Comparison of ENCODE assay signal across 23 cellular contexts in genomic region chr3:194293546-194294198, GRCh38. TPM values are rescaled to one million over a fixed set of nuclear protein-coding genes. Genes with fewer than 3 reads are reported as not detected.
"Had no signal": no experiment of that assay in that cellular context is flagged by ENCODE, and none has a peak within 500 bp of the region (broad histone marks: within the 10 kb centered on the region; RNA-seq: fewer than 3 reads in every experiment).

No MANE protein-coding gene starts in this region.

- H3K27me3 ChIP-seq: gastroesophageal sphincter, stomach had no signal

- H3K9me3 ChIP-seq: esophagus squamous epithelium, gastroesophageal sphincter had no signal

- ATAC-seq: effector memory CD8-positive, alpha-beta T cell; gastroesophageal sphincter; left cardiac atrium had no signal

- FAIRE-seq: colon, kidney, small intestine had no signal

- H3K4me3 Mint-ChIP-seq: dendritic cell treated with granulocyte-macrophage colony-stimulating factor and Interleukin-4, amounts not matched to agents 40 ng/mL and 50 ng/mL, for 4 days; effector memory CD8-positive, alpha-beta T cell had no signal

- H3K36me3 ChIP-seq: esophagus squamous epithelium, gastroesophageal sphincter, left ventricle myocardium inferior, stomach, thoracic aorta had no signal

- H3K27ac ChIP-seq: esophagus squamous epithelium, gastroesophageal sphincter, left ventricle myocardium inferior, stomach, thoracic aorta had no signal

- DNase-seq: effector memory CD8-positive, alpha-beta T cell; esophagus squamous epithelium; foreskin fibroblast; kidney; left ventricle myocardium inferior; mesenchymal stem cell; naive B cell; small intestine; stimulated activated CD4-positive, alpha-beta T cell treated with anti-CD3 and anti-CD28 coated beads, Interleukin-12 subunit alpha, Interleukin-12 subunit beta, amount 100 ng/mL, for 4 hours; stimulated activated naive CD4-positive, alpha-beta T cell; stomach; substantia nigra; trophoblast cell had no signal

- H3K27ac Mint-ChIP-seq: dendritic cell treated with granulocyte-macrophage colony-stimulating factor and Interleukin-4, amounts not matched to agents 40 ng/mL and 50 ng/mL, for 4 days; effector memory CD8-positive, alpha-beta T cell had no signal

- H3K9me3 Mint-ChIP-seq: dendritic cell treated with granulocyte-macrophage colony-stimulating factor and Interleukin-4, amounts not matched to agents 40 ng/mL and 50 ng/mL, for 4 days; effector memory CD8-positive, alpha-beta T cell had no signal

- H3K4me3 ChIP-seq: esophagus squamous epithelium, gastroesophageal sphincter, left ventricle myocardium inferior, lung, stomach, thoracic aorta had no signal

RNA-seq across cellular contexts. Expression of gene CPN2, which starts 57.5 kb away (rescaled TPM):
- total RNA-seq: epithelial cell of proximal tubule, esophagus squamous epithelium, gastroesophageal sphincter, left cardiac atrium, lung, osteocyte, pulmonary artery endothelial cell, stomach, thoracic aorta, urinary bladder had no signal
- polyA plus RNA-seq: lung, small intestine, stomach had no signal
